Comparison of ENCODE assay signal across 1 cellular context in the genomic region with DNA sequence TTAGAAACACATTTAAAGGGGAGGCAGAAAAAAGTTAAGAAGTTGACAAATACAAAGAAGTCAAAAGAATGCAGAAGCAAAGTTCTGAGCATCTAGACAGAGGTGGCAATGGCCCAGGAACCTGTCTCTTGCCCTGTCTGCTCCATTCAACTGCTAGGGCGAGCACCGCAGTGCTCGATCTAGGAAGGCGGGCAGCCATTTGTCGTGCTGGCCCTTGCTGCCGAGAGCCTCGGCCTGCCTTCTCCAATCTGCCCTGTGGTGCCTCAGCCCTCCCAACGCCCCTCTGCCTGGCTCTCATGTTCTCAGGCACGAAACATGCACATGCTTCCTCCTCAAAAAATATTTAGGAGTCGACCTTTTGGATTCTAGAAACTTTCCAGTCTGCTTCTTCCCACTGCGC.
TF ChIP-seq lines count a peak whose summit lies in the region.

No MANE protein-coding gene starts in this region.

TF ChIP-seq in GM23338, 12 proteins besides CTCF, POLR2A, EP300 and RAD21 (continued from another document):
- TF ChIP-seq REST (IDR thresholded peaks at IDR 0.05; ENCODE audit: unreplicated experiment), result no peak
- no peak for TF ChIP-seq CREB1 (CRISPR knock-in tag; IDR thresholded peaks at IDR 0.05; ENCODE audit: low read depth)
